Comparison of ENCODE assay signal across 11 cellular contexts in genomic region chr1:70140343-70140742, GRCh38.
DNase-seq lines count a peak whose midpoint lies in the region; ATAC-seq and TF ChIP-seq lines count a peak whose summit lies in the region.
"Had no signal": no experiment of that assay in that cellular context is flagged by ENCODE, and none has a peak within 500 bp of the region (broad histone marks: within the 10 kb centered on the region; RNA-seq: fewer than 3 reads in every experiment).

No MANE protein-coding gene starts in this region.

- peak overlapping the region; percentile 27 for H3K9ac ChIP-seq in neural cell (ENCODE audit: low read length)

- no peak overlapping the region for H3K4me3 Mint-ChIP-seq in activated CD4-positive, alpha-beta T cell treated with anti-CD3 and anti-CD28 coated beads for 36 hours
- H3K4me3 Mint-ChIP-seq: CD4-positive, alpha-beta memory T cell; T-helper 1 cell treated with Interleukin-12 subunit alpha and Interleukin-12 subunit beta and Interleukin-4 antibody, amounts not matched to agents 30 μg/mL and 1 μg/mL, for 36 hours had no signal

- peak overlapping the region; percentile 76 for H3K27ac ChIP-seq in neural cell (ENCODE audit: low read length)

- CTCF ChIA-PET in activated CD4-positive, alpha-beta T cell treated with anti-CD3 and anti-CD28 coated beads for 36 hours (lab: Charles Lee), result no interaction called here

- no peaks in the 10 kb centered on the region for H3K4me1 Mint-ChIP-seq in activated CD4-positive, alpha-beta T cell treated with anti-CD3 and anti-CD28 coated beads for 36 hours
- H3K4me1 Mint-ChIP-seq: CD4-positive, alpha-beta memory T cell had no signal

- intact Hi-C loops in activated CD4-positive, alpha-beta T cell treated with anti-CD3 and anti-CD28 coated beads for 36 hours (cut with DNase I, micrococcal nuclease), result no loop called here

- POLR2A ChIA-PET in activated CD4-positive, alpha-beta T cell treated with anti-CD3 and anti-CD28 coated beads for 36 hours (lab: Charles Lee), result no interaction called here

- H3K9me3 ChIP-seq in neural cell (ENCODE audit: low read length), result no peaks in the 10 kb centered on the region

- TF ChIP-seq EP300 in neural cell (conservative IDR thresholded peaks at IDR 0.05; ENCODE audit: poor library complexity, severe bottlenecking), result peak; percentile 60

- no peaks in the 10 kb centered on the region for H4K20me1 ChIP-seq in neural cell (ENCODE audit: insufficient read depth)

- no peak overlapping the region for H2AFZ ChIP-seq in neural cell (ENCODE audit: low read depth, low read length)

- H3K4me2 ChIP-seq in neural cell (ENCODE audit: low read length), result peak overlapping the region; percentile 53

- H3K27me3 ChIP-seq in neural cell (ENCODE audit: insufficient read depth, low read depth, low read length), result no peaks in the 10 kb centered on the region

- TF ChIP-seq RAD21 in neural cell (conservative IDR thresholded peaks at IDR 0.05), result no peak

- H3K36me3 ChIP-seq in neural cell (ENCODE audit: insufficient read depth, low read length), result no peaks in the 10 kb centered on the region

- TF ChIP-seq CTCF in fibroblast of mammary gland (conservative IDR thresholded peaks at IDR 0.05; ENCODE audit: control insufficient read depth, insufficient read depth, low read depth, low read length), result no peak
- no peak for TF ChIP-seq CTCF in neural cell (IDR thresholded peaks at IDR 0.05; ENCODE audit: poor library complexity, severe bottlenecking)

- H3K9me3 Mint-ChIP-seq in activated CD4-positive, alpha-beta T cell treated with anti-CD3 and anti-CD28 coated beads for 36 hours (ENCODE audit: low read depth), result no peaks in the 10 kb centered on the region
- H3K9me3 Mint-ChIP-seq: CD4-positive, alpha-beta memory T cell; T-helper 1 cell treated with Interleukin-12 subunit alpha and Interleukin-12 subunit beta and Interleukin-4 antibody, amounts not matched to agents 30 μg/mL and 1 μg/mL, for 36 hours had no signal

- ATAC-seq in SK-N-SH treated with all-trans-retinoic acid at 6 μM for 48 hours (peak; percentile 86), HG03460 (IDR thresholded peaks at IDR 0.05; ENCODE audit: unreplicated experiment) (no peak), HG03469 (IDR thresholded peaks at IDR 0.05; ENCODE audit: unreplicated experiment) (no peak)
- no peak for ATAC-seq in activated CD4-positive, alpha-beta T cell treated with anti-CD3 and anti-CD28 coated beads for 36 hours

- H3K27me3 Mint-ChIP-seq in activated CD4-positive, alpha-beta T cell treated with anti-CD3 and anti-CD28 coated beads for 36 hours, result no peaks in the 10 kb centered on the region
- H3K27me3 Mint-ChIP-seq: CD4-positive, alpha-beta memory T cell had no signal

- no peaks in the 10 kb centered on the region for H3K79me2 ChIP-seq in neural cell (replicated peaks; ENCODE audit: insufficient read depth, low read length)

- peaks cover 5% of the 10 kb centered on the region for H3F3A ChIP-seq in neural cell (ENCODE audit: insufficient read depth, low read length, poor library complexity, severe bottlenecking)

- H3K36me3 Mint-ChIP-seq in activated CD4-positive, alpha-beta T cell treated with anti-CD3 and anti-CD28 coated beads for 36 hours (ENCODE audit: low read depth), result no peaks in the 10 kb centered on the region

- H3K27ac Mint-ChIP-seq in activated CD4-positive, alpha-beta T cell treated with anti-CD3 and anti-CD28 coated beads for 36 hours, result no peak overlapping the region
- H3K27ac Mint-ChIP-seq: T-helper 1 cell treated with Interleukin-12 subunit alpha and Interleukin-12 subunit beta and Interleukin-4 antibody, amounts not matched to agents 30 μg/mL and 1 μg/mL, for 36 hours had no signal

- peak; percentile 55 for DNase-seq in Ammon's horn (ENCODE audit: low spot score)
- peak; percentile 49 for DNase-seq in fibroblast of mammary gland (ENCODE audit: low read depth)
- DNase-seq in activated CD4-positive, alpha-beta T cell treated with anti-CD3 and anti-CD28 coated beads for 36 hours, result no peak
- DNase-seq in medulla oblongata (ENCODE audit: extremely low spot score), result no peak
- DNase-seq: CD4-positive, alpha-beta memory T cell; NCI-H1048 had no signal

- H3K4me3 ChIP-seq in fibroblast of mammary gland (ENCODE audit: control insufficient read depth, low read depth, low read length) (no peak overlapping the region), neural cell (ENCODE audit: low read length) (peak overlapping the region; percentile 52)

- H3K9me2 ChIP-seq in neural cell (ENCODE audit: insufficient read depth, low read length), result no peaks in the 10 kb centered on the region

TF ChIP-seq in SK-N-SH treated with all-trans-retinoic acid at 6 μM for 48 hours, 23 proteins besides CTCF, POLR2A, EP300 and RAD21:
- TF ChIP-seq ARNTL (CRISPR knock-in tag; IDR thresholded peaks at IDR 0.05; ENCODE audit: borderline replicate concordance, low read depth) (no peak), CSDC2 (CRISPR knock-in tag; IDR thresholded peaks at IDR 0.05) (no peak), BACH2 (CRISPR knock-in tag; IDR thresholded peaks at IDR 0.05; ENCODE audit: borderline replicate concordance) (no peak), ZFP3 (CRISPR knock-in tag; IDR thresholded peaks at IDR 0.05) (no peak), ZC3H10 (CRISPR knock-in tag; IDR thresholded peaks at IDR 0.05) (no peak), ZNF8 (CRISPR knock-in tag; IDR thresholded peaks at IDR 0.05) (no peak), TCF4 (CRISPR knock-in tag; IDR thresholded peaks at IDR 0.05; ENCODE audit: borderline replicate concordance) (no peak), SNAI2 (CRISPR knock-in tag; IDR thresholded peaks at IDR 0.05) (no peak)

TF ChIP-seq in neural cell, 6 proteins besides CTCF, POLR2A, EP300 and RAD21:
- peak; percentile 24 for TF ChIP-seq SMC3 (conservative IDR thresholded peaks at IDR 0.05; ENCODE audit: poor library complexity)
- TF ChIP-seq EZH2 (IDR thresholded peaks at IDR 0.05; ENCODE audit: borderline replicate concordance, insufficient read depth, low read length, poor library complexity, severe bottlenecking), result no peak
- TF ChIP-seq MXI1 (conservative IDR thresholded peaks at IDR 0.05; ENCODE audit: poor library complexity, severe bottlenecking), result no peak

Comparison
In these comparisons a context has a peak if more than half of its experiments do, and no peak if none do; other contexts are left out.
1. DNase-seq: peak in Ammon's horn (single experiment) and fibroblast of mammary gland (single experiment); none in activated CD4-positive, alpha-beta T cell treated with anti-CD3 and anti-CD28 coated beads for 36 hours (single experiment) and medulla oblongata (single experiment).